Comparison of ENCODE assay signal across 8 cellular contexts in genomic region chr1:178501705-178502329, GRCh38. TPM values are rescaled to one million over a fixed set of nuclear protein-coding genes. Genes with fewer than 3 reads are reported as not detected.
A peak's percentile ranks its signal among the peaks of the same experiment; 100 is the strongest.
DNase-seq lines count a peak whose midpoint lies in the region; TF ChIP-seq lines count a peak whose summit lies in the region.
"Had no signal": no experiment of that assay in that cellular context is flagged by ENCODE, and none has a peak within 500 bp of the region (broad histone marks: within the 10 kb centered on the region; RNA-seq: fewer than 3 reads in every experiment).

No MANE protein-coding gene starts in this region.

- DNase-seq in GM12864 (ENCODE audit: low read depth) (peak; percentile 12), H4 (ENCODE audit: low spot score) (peak; percentile 42), LoVo (ENCODE audit: low spot score) (peak; percentile 61), SJCRH30 (peak; percentile 73 to 84), astrocyte of the spinal cord (ENCODE audit: low read depth, low spot score) (peak; percentile 62), iPS-NIHi11 (ENCODE audit: low spot score) (peak; percentile 89)
- DNase-seq in stimulated activated CD4-positive, alpha-beta T cell treated with anti-CD3 and anti-CD28 coated beads, Interleukin-12 subunit alpha, Interleukin-12 subunit beta, amount 100 ng/mL, for 48 hours (ENCODE audit: low read depth in 2 of 3, low spot score in 1 of 3) = peak; percentile 41 to 46 (median 42)

- no peak overlapping the region for H3K4me3 ChIP-seq in GM12864 (ENCODE audit: low read depth, low read length)
- no peak overlapping the region for H3K4me3 ChIP-seq in SJCRH30
- no peak overlapping the region for H3K4me3 ChIP-seq in astrocyte of the spinal cord (ENCODE audit: low read depth, low read length)

- TF ChIP-seq CTCF in GM12864 (IDR thresholded peaks at IDR 0.05; ENCODE audit: low read depth, low read length, missing control alignments) = peak; percentile 97
- TF ChIP-seq CTCF in astrocyte of the spinal cord (IDR thresholded peaks at IDR 0.05; ENCODE audit: low read depth, low read length) = peak; percentile 99

- H3K9me3 ChIP-seq in SJCRH30 (replicated peaks) = no peaks in the 10 kb centered on the region

- in situ Hi-C loops in astrocyte of the spinal cord (cut with HindIII; ENCODE audit: low sequenced_read_pairs) = no loop called here

- H3K27me3 ChIP-seq in SJCRH30 = no peaks in the 10 kb centered on the region

- H3K27ac ChIP-seq in SJCRH30 = no peak overlapping the region
- H3K27ac ChIP-seq: epithelial cell of prostate had no signal

- no peaks in the 10 kb centered on the region for H3K4me1 ChIP-seq in SJCRH30

- no peaks in the 10 kb centered on the region for H3K36me3 ChIP-seq in SJCRH30

RNA-seq across cellular contexts. Expression of gene CLEC20A, which starts 5.1 kb away (rescaled TPM):
- not detected in 2 replicates for total RNA-seq in H4 (2014; rRNA removed; shearing (Covaris generic))
- not detected in 2 replicates for total RNA-seq in SJCRH30 (2014; rRNA removed; shearing (Covaris generic))

RNA-seq across cellular contexts. Expression of gene TEX35, which starts 11.1 kb away (rescaled TPM):
- not detected in 2 replicates for total RNA-seq in H4 (2014; rRNA removed; shearing (Covaris generic))
- not detected in 2 replicates for total RNA-seq in SJCRH30 (2014; rRNA removed; shearing (Covaris generic))

Comparison
In these comparisons a context has a peak if more than half of its experiments do, and no peak if none do; other contexts are left out.
1. DNase-seq: peak in every context shown above with its lines; median percentile 89 in iPS-NIHi11; 78 in SJCRH30; 62 in astrocyte of the spinal cord; 61 in LoVo; 42 in H4; 42 in stimulated activated CD4-positive, alpha-beta T cell treated with anti-CD3 and anti-CD28 coated beads, Interleukin-12 subunit alpha, Interleukin-12 subunit beta, amount 100 ng/mL, for 48 hours; 12 in GM12864.